8 cellular contexts compared by ENCODE assay signal in genomic region chr15:85690546-85691226, GRCh38.
A peak's percentile ranks its signal among the peaks of the same experiment; 100 is the strongest.
DNase-seq lines count a peak whose midpoint lies in the region; ATAC-seq, FAIRE-seq and TF ChIP-seq lines count a peak whose summit lies in the region.

No MANE protein-coding gene starts in this region.

- peaks cover 10 to 22% of the 10 kb centered on the region in 2 donors for H3K4me1 ChIP-seq in neuronal stem cell (ENCODE audit: control insufficient read depth in 2 of 2, insufficient read depth in 1 of 2, low read depth in 1 of 2, low read length in 2 of 2)

- H3K27me3 Mint-ChIP-seq in endothelial cell (ENCODE audit: unreplicated experiment), result peaks cover 4% of the 10 kb centered on the region
- H3K27me3 Mint-ChIP-seq in HFFc6 (ENCODE audit: insufficient read depth), result no peaks in the 10 kb centered on the region; the same call in 1 of the 2 replicates

- FAIRE-seq in GM18507 (lab: Jason Lieb, UNC), result peak; percentile 96

- no peak overlapping the region for H2AFZ ChIP-seq in neuronal stem cell (ENCODE audit: low read length)

- no peak overlapping the region for H3K27ac ChIP-seq in neuronal stem cell (replicated peaks; ENCODE audit: low read length)

- DNase-seq in GM18507 (ENCODE audit: extremely low spot score, insufficient read length, low read depth) (no peak), NAMALWA (ENCODE audit: low spot score) (peak; percentile 64), endothelial cell (ENCODE audit: low spot score) (no peak), neuronal stem cell (ENCODE audit: low spot score) (no peak), HFFc6 (no peak)
- peak; percentile 73 for DNase-seq in stimulated activated CD4-positive, alpha-beta T cell treated with anti-CD3 and anti-CD28 coated beads, Interleukin-4, amount 100 ng/mL, for 24 hours

- H3K4me2 ChIP-seq in neuronal stem cell (ENCODE audit: insufficient read depth, low read length, poor library complexity, severe bottlenecking), result no peak overlapping the region

- no peaks in the 10 kb centered on the region for H3K79me1 ChIP-seq in neuronal stem cell (ENCODE audit: low read depth, low read length)

- no peak overlapping the region for H3K4me3 ChIP-seq in neuronal stem cell (ENCODE audit: low read length in 2 of 2)

- H3K9me3 ChIP-seq in neuronal stem cell (replicated peaks in 1 of 2; ENCODE audit: control insufficient read depth in 2 of 2, insufficient read depth in 1 of 2, low read depth in 1 of 2, low read length in 2 of 2), result no peaks in the 10 kb centered on the region

- peaks cover 10 to 60% of the 10 kb centered on the region in 2 donors for H3K36me3 ChIP-seq in neuronal stem cell (replicated peaks in 1 of 2; ENCODE audit: control insufficient read depth in 2 of 2, insufficient read depth in 2 of 2, low read length in 2 of 2)

- H3K4me3 Mint-ChIP-seq in endothelial cell (ENCODE audit: unreplicated experiment) (peak overlapping the region; percentile 85), HFFc6 (no peak overlapping the region)

- H3K36me3 Mint-ChIP-seq in endothelial cell (ENCODE audit: low read depth, unreplicated experiment) (peaks cover 30% of the 10 kb centered on the region), HFFc6 (ENCODE audit: low read depth) (peaks cover 34% of the 10 kb centered on the region)

- H2BK12ac ChIP-seq in neuronal stem cell (ENCODE audit: low read length), result no peak overlapping the region

- H3K4me1 Mint-ChIP-seq in endothelial cell (ENCODE audit: unreplicated experiment) (peaks cover 78% of the 10 kb centered on the region), HFFc6 (ENCODE audit: low read depth) (no peaks in the 10 kb centered on the region)

- no peak overlapping the region for H3K23ac ChIP-seq in neuronal stem cell (ENCODE audit: low read depth, low read length, poor library complexity)

- H3K9ac ChIP-seq in neuronal stem cell (ENCODE audit: low read depth, low read length, poor library complexity), result no peak overlapping the region

- no peaks in the 10 kb centered on the region for H3K27me3 ChIP-seq in neuronal stem cell (ENCODE audit: control insufficient read depth in 3 of 3, insufficient read depth in 3 of 3, low read depth in 1 of 3, low read length in 3 of 3)

- H3K9me3 Mint-ChIP-seq in endothelial cell (ENCODE audit: unreplicated experiment), result no peaks in the 10 kb centered on the region
- no peaks in the 10 kb centered on the region for H3K9me3 Mint-ChIP-seq in HFFc6

- WGBS in neuronal stem cell (ENCODE audit: extremely low coverage in 2 of 2, insufficient read length in 2 of 2, insufficient replicate concordance in 1 of 2), 2 donors, result no CpG with 5 or more reads among the region's 4 CpGs

- no peak overlapping the region for H2BK5ac ChIP-seq in neuronal stem cell (ENCODE audit: low read length)

- H3K27ac Mint-ChIP-seq in endothelial cell (ENCODE audit: unreplicated experiment) (peak overlapping the region; percentile 94), HFFc6 (no peak overlapping the region)

- no peak overlapping the region for H3K18ac ChIP-seq in neuronal stem cell (ENCODE audit: low read length)

- H2AK5ac ChIP-seq in neuronal stem cell (ENCODE audit: low read depth, low read length), result no peak overlapping the region

- peak; percentile 48 for ATAC-seq in GM21825 (IDR thresholded peaks at IDR 0.05; ENCODE audit: unreplicated experiment)
- ATAC-seq in SK-N-SH treated with all-trans-retinoic acid at 6 μM for 48 hours, result no peak

- H3K4ac ChIP-seq in neuronal stem cell (ENCODE audit: low read length), result no peak overlapping the region

- H2BK120ac ChIP-seq in neuronal stem cell (ENCODE audit: low read depth, low read length), result no peak overlapping the region

- H3K14ac ChIP-seq in neuronal stem cell (ENCODE audit: low read length), result no peak overlapping the region

- H2BK15ac ChIP-seq in neuronal stem cell (ENCODE audit: low read length), result no peak overlapping the region

- H4K8ac ChIP-seq in neuronal stem cell (ENCODE audit: low read depth, low read length), result no peak overlapping the region

- no peak overlapping the region for H4K91ac ChIP-seq in neuronal stem cell (ENCODE audit: low read depth, low read length, poor library complexity)

- TF ChIP-seq CTCF in endothelial cell (IDR thresholded peaks at IDR 0.05; ENCODE audit: unreplicated experiment), result no peak
- TF ChIP-seq CTCF in HFFc6 (IDR thresholded peaks at IDR 0.05), result no peak

TF ChIP-seq in SK-N-SH treated with all-trans-retinoic acid at 6 μM for 48 hours, 23 proteins besides CTCF, POLR2A, EP300 and RAD21:
- TF ChIP-seq TSHZ2 (CRISPR knock-in tag; IDR thresholded peaks at IDR 0.05) (no peak), OSR1 (CRISPR knock-in tag; IDR thresholded peaks at IDR 0.05) (no peak), CREB5 (CRISPR knock-in tag; IDR thresholded peaks at IDR 0.05; ENCODE audit: low read depth) (no peak), SNAI2 (CRISPR knock-in tag; IDR thresholded peaks at IDR 0.05) (no peak), ZFP30 (CRISPR knock-in tag; IDR thresholded peaks at IDR 0.05) (no peak)

Comparison
In these comparisons a context has a peak if more than half of its experiments do, and no peak if none do; other contexts are left out.
1. DNase-seq: peak in NAMALWA (single experiment) and stimulated activated CD4-positive, alpha-beta T cell treated with anti-CD3 and anti-CD28 coated beads, Interleukin-4, amount 100 ng/mL, for 24 hours (single experiment); none in GM18507 (single experiment), endothelial cell (single experiment), neuronal stem cell (single experiment) and HFFc6 (single experiment).